ENCODE assay signal across 9 cellular contexts in the genomic region with DNA sequence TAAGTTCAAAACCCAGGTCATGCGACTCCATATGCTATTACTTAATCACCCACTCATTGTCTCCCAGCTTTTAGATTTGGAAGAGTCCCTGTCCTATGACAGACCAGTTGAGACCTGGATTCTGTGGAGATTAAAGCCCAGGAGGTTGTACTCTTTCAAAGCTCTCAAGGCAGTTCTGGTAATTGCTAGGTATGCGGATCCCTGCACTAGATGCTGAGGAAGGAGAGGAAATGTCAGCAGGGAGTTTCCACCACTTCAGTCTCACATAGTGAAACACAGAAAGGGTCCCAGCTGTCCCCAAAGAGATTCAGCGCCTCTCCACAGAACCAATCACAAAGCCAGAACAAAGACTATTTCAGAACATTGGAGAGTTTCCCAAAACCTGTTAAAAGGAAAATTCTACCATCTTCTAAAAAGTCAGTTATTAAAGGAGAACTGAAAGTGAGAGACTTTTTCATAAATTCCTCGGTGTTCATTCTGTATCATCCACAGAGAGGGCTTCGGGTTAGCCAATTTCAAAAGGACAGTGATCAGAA. TPM values are rescaled to one million over a fixed set of nuclear protein-coding genes. Genes with fewer than 3 reads are reported as not detected.
A peak's percentile ranks its signal among the peaks of the same experiment; 100 is the strongest.
DNase-seq lines count a peak whose midpoint lies in the region; ATAC-seq, FAIRE-seq and TF ChIP-seq lines count a peak whose summit lies in the region.
"Had no signal": no experiment of that assay in that cellular context is flagged by ENCODE, and none has a peak within 500 bp of the region (broad histone marks: within the 10 kb centered on the region; RNA-seq: fewer than 3 reads in every experiment).

No MANE protein-coding gene starts in this region.

- H3K36me3 ChIP-seq in stomach, result peaks cover 15 to 69% (median 55%) of the 10 kb centered on the region in 4 donors

- H3K36me3 Mint-ChIP-seq in activated naive CD4-positive, alpha-beta T cell treated with anti-CD3 and anti-CD28 coated beads, Interleukin-2, amount 50 U/mL, for 24 hours, result peaks cover 18% of the 10 kb centered on the region
- H3K36me3 Mint-ChIP-seq in T-helper 17 cell (ENCODE audit: low read depth), result peaks cover 4% of the 10 kb centered on the region

- H3K9me3 Mint-ChIP-seq in activated naive CD4-positive, alpha-beta T cell treated with anti-CD3 and anti-CD28 coated beads, Interleukin-2, amount 50 U/mL, for 24 hours, result peaks cover 5% of the 10 kb centered on the region

- H3K27ac ChIP-seq in stomach, result peak overlapping the region in 3 of 5 donors; percentile 30 to 56 (median 32)
- H3K27ac ChIP-seq: right lobe of liver had no signal

- WGBS in stomach, 5 donors, result 81 to 85% (median 84%) methylated on average over 5 of the region's 5 CpGs

- H3K4me1 ChIP-seq in stomach, result peaks cover 14 to 81% (median 40%) of the 10 kb centered on the region in 4 donors

- H3K27ac Mint-ChIP-seq in activated naive CD4-positive, alpha-beta T cell treated with anti-CD3 and anti-CD28 coated beads, Interleukin-2, amount 50 U/mL, for 24 hours, result peak overlapping the region; percentile 86
- H3K27ac Mint-ChIP-seq in T-helper 17 cell, result peak overlapping the region; percentile 95

- H3K4me1 Mint-ChIP-seq in activated naive CD4-positive, alpha-beta T cell treated with anti-CD3 and anti-CD28 coated beads, Interleukin-2, amount 50 U/mL, for 24 hours, result peaks cover 75% of the 10 kb centered on the region
- H3K4me1 Mint-ChIP-seq in T-helper 17 cell, result peaks cover 46% of the 10 kb centered on the region

- no peak for TF ChIP-seq CTCF in stomach (IDR thresholded peaks at IDR 0.05)
- TF ChIP-seq CTCF in D721Med (IDR thresholded peaks at IDR 0.05; ENCODE audit: insufficient read depth, missing control alignments), result no peak

- no peaks in the 10 kb centered on the region for H3K27me3 ChIP-seq in stomach
- H3K27me3 ChIP-seq: right lobe of liver had no signal

- intact Hi-C loops in stomach (cut with DNase I; ENCODE audit: low total_unique reads), result no loop called here

- ATAC-seq in HG02943 (IDR thresholded peaks at IDR 0.05; ENCODE audit: low read depth, unreplicated experiment), result peak; percentile 55
- peak; percentile 77 for ATAC-seq in T-helper 17 cell

- no peak overlapping the region for H3K4me3 ChIP-seq in stomach
- H3K4me3 ChIP-seq: right lobe of liver had no signal

- TF ChIP-seq POLR2A in stomach (IDR thresholded peaks at IDR 0.05), result no peak

- TF ChIP-seq EP300 in stomach (IDR thresholded peaks at IDR 0.05), result no peak

- DNase-seq in activated naive CD4-positive, alpha-beta T cell treated with Interleukin-2 at 50 U/mL for 16 hours, result no peak
- no peak for DNase-seq in T-helper 17 cell
- DNase-seq in stomach, result no peak
- DNase-seq in EL, result no peak
- no peak for DNase-seq in C1 segment of cervical spinal cord (lab: John Stamatoyannopoulos, UW)
- no peak for DNase-seq in D721Med (ENCODE audit: insufficient read length, low spot score)
- DNase-seq: right lobe of liver had no signal

- H3K9me3 ChIP-seq in T-helper 17 cell (ENCODE audit: control insufficient read depth, low read length, poor library complexity, severe bottlenecking) (no peaks in the 10 kb centered on the region), stomach (peaks cover 0 to 3% (median 0%) of the 10 kb centered on the region in 4 donors)
- H3K9me3 ChIP-seq: right lobe of liver had no signal

- no peaks in the 10 kb centered on the region for H3K27me3 Mint-ChIP-seq in activated naive CD4-positive, alpha-beta T cell treated with anti-CD3 and anti-CD28 coated beads, Interleukin-2, amount 50 U/mL, for 24 hours
- no peaks in the 10 kb centered on the region for H3K27me3 Mint-ChIP-seq in T-helper 17 cell

- peak overlapping the region; percentile 12 for H3K4me3 Mint-ChIP-seq in activated naive CD4-positive, alpha-beta T cell treated with anti-CD3 and anti-CD28 coated beads, Interleukin-2, amount 50 U/mL, for 24 hours
- H3K4me3 Mint-ChIP-seq in T-helper 17 cell, result peak overlapping the region; percentile 85

- no peak for FAIRE-seq in D721Med (lab: Jason Lieb, UNC)

RNA-seq across cellular contexts. Expression of gene IRF2, which starts 53.4 kb away (rescaled TPM):
- total RNA-seq in T-helper 17 cell (10 to 100 TPM; 33.5 to 37.2 TPM), stomach (100 to 1,000 TPM in 2 of 5 donors, 10 to 100 TPM in 2, 1 to 10 TPM in 1; 5.5 to 253 (median 45.4) TPM)
- polyA plus RNA-seq in stomach, result 10 to 100 TPM; 18.3 to 30.4 (median 20.4) TPM
